Comparison of ENCODE assay signal across 24 cellular contexts in genomic region chr9:107627771-107628170, GRCh38.
"Had no signal": no experiment of that assay in that cellular context is flagged by ENCODE, and none has a peak within 500 bp of the region (broad histone marks: within the 10 kb centered on the region; RNA-seq: fewer than 3 reads in every experiment).

No MANE protein-coding gene starts in this region.

- ATAC-seq: esophagus mucosa; gastroesophageal sphincter; left ventricle myocardium superior; right lobe of liver; stimulated activated memory B cell treated with anti-CD40 and anti-IgM and Interleukin-4, amounts not matched to agents 10 μg/mL and 1 μg/mL and 100 μg/mL, for 72 hours; stimulated activated naive CD8-positive, alpha-beta T cell treated with anti-CD3 and anti-CD28 coated beads, Interleukin-15, amount 100 ng/mL, for 72 hours had no signal

- H3K27me3 Mint-ChIP-seq: central memory CD8-positive, alpha-beta T cell had no signal

- DNase-seq: cortex of kidney; effector memory CD4-positive, alpha-beta T cell; kidney; left cardiac atrium; left ventricle myocardium superior; occipital lobe; right lobe of liver; stimulated activated CD4-positive, alpha-beta T cell treated with anti-CD3 and anti-CD28 coated beads, Interleukin-15, amount 100 ng/mL, for 24 hours; stimulated activated CD4-positive, alpha-beta T cell treated with anti-CD3 and anti-CD28 coated beads, Interleukin-1b, Interleukin-23, amount 100 ng/mL, for 48 hours; stimulated activated CD4-positive, alpha-beta T cell treated with anti-CD3 and anti-CD28 coated beads, Interleukin-4, amount 100 ng/mL, for 24 hours; stimulated activated naive CD8-positive, alpha-beta T cell treated with anti-CD3 and anti-CD28 coated beads, Interleukin-15, amount 100 ng/mL, for 72 hours; testis had no signal

- H2AFZ ChIP-seq: hepatocyte, neural progenitor cell, parathyroid adenoma had no signal

- H3K4me1 ChIP-seq: gastroesophageal sphincter, neural progenitor cell, parathyroid adenoma, prostate gland, right lobe of liver, spleen, testis had no signal

- H3K4me2 ChIP-seq: hepatocyte, neural progenitor cell had no signal

- H3K4me3 Mint-ChIP-seq: central memory CD8-positive, alpha-beta T cell; natural killer cell treated with Interleukin-12 subunit alpha and Interleukin-12 subunit beta and Interleukin-15 and Interleukin-18, amount 100 ng/mL, for 72 hours; neural progenitor cell; stimulated activated memory B cell treated with anti-CD40 and anti-IgM and Interleukin-4, amounts not matched to agents 10 μg/mL and 1 μg/mL and 100 μg/mL, for 72 hours; stimulated activated naive CD8-positive, alpha-beta T cell treated with anti-CD3 and anti-CD28 coated beads, Interleukin-15, amount 100 ng/mL, for 72 hours had no signal

- H3K4me3 ChIP-seq: gastroesophageal sphincter, hepatocyte, lung, neural progenitor cell, prostate gland, right lobe of liver, spleen, testis, tibial nerve had no signal

- H3K36me3 ChIP-seq: gastroesophageal sphincter, neural progenitor cell, prostate gland, right lobe of liver, spleen, tibial nerve had no signal

- H3K27me3 ChIP-seq: gastroesophageal sphincter, hepatocyte, neural progenitor cell, right lobe of liver, spleen, testis, tibial nerve had no signal

- H3K9me3 Mint-ChIP-seq: central memory CD8-positive, alpha-beta T cell; natural killer cell treated with Interleukin-12 subunit alpha and Interleukin-12 subunit beta and Interleukin-15 and Interleukin-18, amount 100 ng/mL, for 72 hours; neural progenitor cell; stimulated activated memory B cell treated with anti-CD40 and anti-IgM and Interleukin-4, amounts not matched to agents 10 μg/mL and 1 μg/mL and 100 μg/mL, for 72 hours; stimulated activated naive CD8-positive, alpha-beta T cell treated with anti-CD3 and anti-CD28 coated beads, Interleukin-15, amount 100 ng/mL, for 72 hours had no signal

- H3K4me1 Mint-ChIP-seq: central memory CD8-positive, alpha-beta T cell; stimulated activated naive CD8-positive, alpha-beta T cell treated with anti-CD3 and anti-CD28 coated beads, Interleukin-15, amount 100 ng/mL, for 72 hours had no signal

- H3K27ac Mint-ChIP-seq: natural killer cell treated with Interleukin-12 subunit alpha and Interleukin-12 subunit beta and Interleukin-15 and Interleukin-18, amount 100 ng/mL, for 72 hours; neural progenitor cell; stimulated activated memory B cell treated with anti-CD40 and anti-IgM and Interleukin-4, amounts not matched to agents 10 μg/mL and 1 μg/mL and 100 μg/mL, for 72 hours; stimulated activated naive CD8-positive, alpha-beta T cell treated with anti-CD3 and anti-CD28 coated beads, Interleukin-15, amount 100 ng/mL, for 72 hours had no signal

- H3K9me3 ChIP-seq: gastroesophageal sphincter, prostate gland, right lobe of liver, spleen, testis, tibial nerve had no signal

- H3K36me3 Mint-ChIP-seq: natural killer cell treated with Interleukin-12 subunit alpha and Interleukin-12 subunit beta and Interleukin-15 and Interleukin-18, amount 100 ng/mL, for 72 hours; neural progenitor cell; stimulated activated memory B cell treated with anti-CD40 and anti-IgM and Interleukin-4, amounts not matched to agents 10 μg/mL and 1 μg/mL and 100 μg/mL, for 72 hours had no signal

- H3K79me2 ChIP-seq: hepatocyte, parathyroid adenoma had no signal

- H3K9ac ChIP-seq: neural progenitor cell, parathyroid adenoma had no signal

- H3K27ac ChIP-seq: gastroesophageal sphincter, hepatocyte, neural progenitor cell, parathyroid adenoma, prostate gland, right lobe of liver, spleen, testis, tibial nerve had no signal
